In genomic region chr5:170069512-170069911, GRCh38 we compare ENCODE assay signal across 40 cellular contexts. TPM values are rescaled to one million over a fixed set of nuclear protein-coding genes. Genes with fewer than 3 reads are reported as not detected.
"Had no signal": no experiment of that assay in that cellular context is flagged by ENCODE, and none has a peak within 500 bp of the region (broad histone marks: within the 10 kb centered on the region; RNA-seq: fewer than 3 reads in every experiment).

No MANE protein-coding gene starts in this region.

- H3K27me3 Mint-ChIP-seq: activated B cell treated with CpG ODN at 0.5 μM for 24 hours; activated CD4-positive, alpha-beta memory T cell treated with anti-CD3 and anti-CD28 coated beads, Interleukin-2, amount 10 ng/mL, durations not matched to agents 7 days and 5 days; activated naive CD8-positive, alpha-beta T cell; activated T-cell treated with anti-CD3 and anti-CD28 coated beads, Interleukin-2, amount 50 U/mL, for 24 hours; central memory CD8-positive, alpha-beta T cell; dendritic cell treated with granulocyte-macrophage colony-stimulating factor and Interleukin-4, amounts not matched to agents 40 ng/mL and 50 ng/mL, for 4 days; effector memory CD8-positive, alpha-beta T cell; T-helper 17 cell had no signal

- H3K27ac ChIP-seq: brain microvascular endothelial cell, coronary artery, epithelial cell of prostate, esophagus squamous epithelium, gastroesophageal sphincter, WERI-Rb-1 had no signal

- H3K9me3 Mint-ChIP-seq: activated B cell treated with CpG ODN at 0.5 μM for 24 hours; activated CD4-positive, alpha-beta memory T cell treated with anti-CD3 and anti-CD28 coated beads, Interleukin-2, amount 10 ng/mL, durations not matched to agents 7 days and 5 days; activated T-cell treated with anti-CD3 and anti-CD28 coated beads, Interleukin-2, amount 50 U/mL, for 24 hours; activated T-cell treated with anti-CD3 and anti-CD28 coated beads, Interleukin-2, amount 50 U/mL, for 72 hours; central memory CD8-positive, alpha-beta T cell; dendritic cell treated with granulocyte-macrophage colony-stimulating factor and Interleukin-4, amounts not matched to agents 40 ng/mL and 50 ng/mL, for 4 days; effector memory CD8-positive, alpha-beta T cell; T-helper 2 cell treated with Interferon-gamma antibody and Interleukin-4, amounts not matched to agents 5 μg/mL and 100 μg/mL, for 36 hours had no signal

- H3K4me3 ChIP-seq: coronary artery, esophagus squamous epithelium, gastroesophageal sphincter had no signal

- H3K9me3 ChIP-seq: esophagus squamous epithelium, gastroesophageal sphincter had no signal

- H3K36me3 ChIP-seq: brain microvascular endothelial cell, esophagus squamous epithelium, gastroesophageal sphincter, WERI-Rb-1 had no signal

- ATAC-seq: activated CD4-positive, CD25-positive, alpha-beta regulatory T cell treated with anti-CD3 and anti-CD28 coated beads, Interleukin-2, amount 50 U/mL, for 24 hours; effector memory CD8-positive, alpha-beta T cell; gastroesophageal sphincter; T-helper 17 cell had no signal

- H3K4me1 ChIP-seq: esophagus squamous epithelium, gastroesophageal sphincter had no signal

- DNase-seq: activated B cell treated with CpG ODN at 0.5 μM for 24 hours; activated CD4-positive, alpha-beta memory T cell treated with anti-CD3 and anti-CD28 coated beads, Interleukin-2, amount 10 ng/mL, durations not matched to agents 7 days and 5 days; activated CD4-positive, alpha-beta T cell treated with anti-CD3 and anti-CD28 coated beads for 48 hours; activated CD4-positive, alpha-beta T cell treated with anti-CD3 and anti-CD28 coated beads, Interleukin-2, amount 50 U/mL, for 4 hours; activated CD8-positive, alpha-beta memory T cell treated with anti-CD3 and anti-CD28 coated beads, Interleukin-2, amount 50 U/mL, for 48 hours; activated effector memory CD4-positive, alpha-beta T cell treated with Interleukin-2 at 50 U/mL for 16 hours; activated gamma-delta T cell treated with Interleukin-2 at 50 U/mL for 16 hours; activated naive CD4-positive, alpha-beta T cell treated with anti-CD3 and anti-CD28 coated beads, Interleukin-2, amount 50 U/mL, for 16 hours; activated naive CD4-positive, alpha-beta T cell treated with Interleukin-2 at 50 U/mL for 16 hours; activated T-cell treated with anti-CD3 and anti-CD28 coated beads for 4 hours; activated T-cell treated with anti-CD3 and anti-CD28 coated beads, Interleukin-2, amount 50 U/mL, for 24 hours; activated T-cell treated with anti-CD3 and anti-CD28 coated beads, Interleukin-2, amount 50 U/mL, for 72 hours; amniotic stem cell; brain microvascular endothelial cell; effector CD4-positive, alpha-beta T cell; effector memory CD8-positive, alpha-beta T cell; esophagus squamous epithelium; foreskin melanocyte; T-helper 1 cell; T-helper 17 cell; T1000; WERI-Rb-1 had no signal

- H3K27ac Mint-ChIP-seq: activated B cell treated with CpG ODN at 0.5 μM for 24 hours; activated CD4-positive, alpha-beta memory T cell treated with anti-CD3 and anti-CD28 coated beads, Interleukin-2, amount 10 ng/mL, durations not matched to agents 7 days and 5 days; activated naive CD8-positive, alpha-beta T cell; activated T-cell treated with anti-CD3 and anti-CD28 coated beads, Interleukin-2, amount 50 U/mL, for 72 hours; dendritic cell treated with granulocyte-macrophage colony-stimulating factor and Interleukin-4, amounts not matched to agents 40 ng/mL and 50 ng/mL, for 4 days; T-helper 17 cell; T-helper 2 cell treated with Interferon-gamma antibody and Interleukin-4, amounts not matched to agents 5 μg/mL and 100 μg/mL, for 36 hours had no signal

- H3K4me3 Mint-ChIP-seq: activated B cell treated with CpG ODN at 0.5 μM for 24 hours; activated CD4-positive, alpha-beta memory T cell treated with anti-CD3 and anti-CD28 coated beads, Interleukin-2, amount 10 ng/mL, durations not matched to agents 7 days and 5 days; activated naive CD8-positive, alpha-beta T cell; activated T-cell treated with anti-CD3 and anti-CD28 coated beads, Interleukin-2, amount 50 U/mL, for 24 hours; activated T-cell treated with anti-CD3 and anti-CD28 coated beads, Interleukin-2, amount 50 U/mL, for 72 hours; central memory CD8-positive, alpha-beta T cell; dendritic cell treated with granulocyte-macrophage colony-stimulating factor and Interleukin-4, amounts not matched to agents 40 ng/mL and 50 ng/mL, for 4 days; effector memory CD8-positive, alpha-beta T cell; T-helper 17 cell; T-helper 2 cell treated with Interferon-gamma antibody and Interleukin-4, amounts not matched to agents 5 μg/mL and 100 μg/mL, for 36 hours had no signal

- H3K27me3 ChIP-seq: brain microvascular endothelial cell, esophagus squamous epithelium, gastroesophageal sphincter had no signal

- H3K4me1 Mint-ChIP-seq: activated B cell treated with CpG ODN at 0.5 μM for 24 hours; activated CD4-positive, alpha-beta memory T cell treated with anti-CD3 and anti-CD28 coated beads, Interleukin-2, amount 10 ng/mL, durations not matched to agents 7 days and 5 days; central memory CD8-positive, alpha-beta T cell; T-helper 17 cell had no signal

RNA-seq across cellular contexts. Expression of gene FOXI1, which starts 36.2 kb away (rescaled TPM):
- total RNA-seq: activated B cell treated with CpG ODN at 0.5 μM for 24 hours; activated CD4-positive, alpha-beta memory T cell treated with anti-CD3 and anti-CD28 coated beads, Interleukin-2, amount 10 ng/mL, durations not matched to agents 7 days and 5 days; activated CD8-positive, alpha-beta memory T cell treated with anti-CD3 and anti-CD28 coated beads for 36 hours; activated T-cell treated with anti-CD3 and anti-CD28 coated beads, Interleukin-2, amount 50 U/mL, for 72 hours; astrocyte; bronchial epithelial cell; cardiac septum; cerebellum; endothelial cell of umbilical vein; esophagus squamous epithelium; fibroblast of lung; fibroblast of villous mesenchyme; gastroesophageal sphincter; glomerular endothelial cell had no signal
- polyA plus RNA-seq: endothelial cell of umbilical vein, esophagus, fibroblast of lung had no signal
